Comparison of ENCODE assay signal across 8 cellular contexts in genomic region chr9:2132484-2133082, GRCh38.
A peak's percentile ranks its signal among the peaks of the same experiment; 100 is the strongest.
DNase-seq lines count a peak whose midpoint lies in the region; FAIRE-seq and TF ChIP-seq lines count a peak whose summit lies in the region.

No MANE protein-coding gene starts in this region.

- H3K4me1 ChIP-seq in SK-N-SH (ENCODE audit: control insufficient read depth in 1 of 2, insufficient read depth in 2 of 2, low read depth in 1 of 2, low read length in 1 of 2): peaks cover 3 to 5% of the 10 kb centered on the region in 2 experiments; a peak in 1 of 4 replicates
- H3K4me1 ChIP-seq in thyroid gland: peaks cover 14 to 27% of the 10 kb centered on the region in 2 donors

- H3K27me3 ChIP-seq in SK-N-SH (ENCODE audit: insufficient read depth) (no peaks in the 10 kb centered on the region), thyroid gland (no peaks in the 10 kb centered on the region)

- H3K4me3 ChIP-seq in SK-N-SH (ENCODE audit: low read depth in 2 of 2, low read length in 1 of 2) (no peak overlapping the region), thyroid gland (replicated peaks in 1 of 3) (no peak overlapping the region)

- TF ChIP-seq RAD21 in SK-N-SH (IDR thresholded peaks at IDR 0.05; ENCODE audit: low read length): peak; percentile 93

- CTCF ChIA-PET in SK-N-SH (lab: Yijun Ruan, JAX): interaction anchor here (0.5 to 4.0 kb wide), 50 partner anchors 9 to 1170 kb away, joined by 3 to 36 read pairs (median 4); partner anchors contain the start of gene PUM3

- DNase-seq in HTR-8/SVneo (ENCODE audit: insufficient read length, low spot score) (peak; percentile 25), SK-N-SH (peak; percentile 44), glomerular visceral epithelial cell (ENCODE audit: extremely low spot score) (peak; percentile 22), thyroid gland (no peak), HuH-7 (ENCODE audit: low spot score) (no peak), inferior parietal cortex (ENCODE audit: extremely low spot score) (no peak)
- no peak for DNase-seq in activated CD8-positive, alpha-beta memory T cell treated with anti-CD3 and anti-CD28 coated beads for 24 hours

- TF ChIP-seq EP300 in SK-N-SH (IDR thresholded peaks at IDR 0.05; ENCODE audit: borderline replicate concordance in 1 of 2, low read depth in 1 of 2, low read length in 1 of 2): no peak

- no peak for FAIRE-seq in HTR-8/SVneo (lab: Jason Lieb, UNC)

- intact Hi-C loops in thyroid gland (cut with DNase I): no loop called here

- no peak overlapping the region for H3K27ac ChIP-seq in C4-2B
- H3K27ac ChIP-seq in SK-N-SH (ENCODE audit: low read depth in 2 of 2, low read length in 1 of 2): no peak overlapping the region
- no peak overlapping the region for H3K27ac ChIP-seq in thyroid gland

- no peaks in the 10 kb centered on the region for H3K36me3 ChIP-seq in SK-N-SH (replicated peaks in 1 of 2; ENCODE audit: control insufficient read depth in 1 of 2, insufficient read depth in 2 of 2, low read length in 1 of 2)
- no peaks in the 10 kb centered on the region for H3K36me3 ChIP-seq in thyroid gland

- no peak overlapping the region for H2AFZ ChIP-seq in SK-N-SH (ENCODE audit: low read depth)

- TF ChIP-seq CTCF in C4-2B (conservative IDR thresholded peaks at IDR 0.05): peak; percentile 87
- TF ChIP-seq CTCF in SK-N-SH (IDR thresholded peaks at IDR 0.05): peak; percentile 81
- TF ChIP-seq CTCF in thyroid gland (IDR thresholded peaks at IDR 0.05): peak; percentile 37 to 77 (median 58)

- H3K4me2 ChIP-seq in SK-N-SH: no peak overlapping the region

- no peaks in the 10 kb centered on the region for H3F3A ChIP-seq in SK-N-SH (replicated peaks; ENCODE audit: insufficient read depth)

- no peaks in the 10 kb centered on the region for H3K9me2 ChIP-seq in SK-N-SH

- no peaks in the 10 kb centered on the region for H3K79me2 ChIP-seq in SK-N-SH (ENCODE audit: insufficient read depth)

- H3K9ac ChIP-seq in SK-N-SH: no peak overlapping the region

- no peak for TF ChIP-seq POLR2A in thyroid gland (IDR thresholded peaks at IDR 0.05)

- H4K20me1 ChIP-seq in SK-N-SH (ENCODE audit: insufficient read depth): no peaks in the 10 kb centered on the region

- H3K9me3 ChIP-seq in SK-N-SH (no peaks in the 10 kb centered on the region; the same call in 1 of the 2 replicates), thyroid gland (no peaks in the 10 kb centered on the region)

- WGBS in SK-N-SH (ENCODE audit: low lambda C conversion rate): 71% methylated on average over 3 of the region's 3 CpGs
- WGBS in thyroid gland, 2 donors: 70% methylated on average over 3 of the region's 3 CpGs

- POLR2A ChIA-PET in SK-N-SH (lab: Yijun Ruan, JAX): no interaction called here

TF ChIP-seq in SK-N-SH, 30 proteins besides CTCF, POLR2A, EP300 and RAD21:
- TF ChIP-seq SMC3 (IDR thresholded peaks at IDR 0.05; ENCODE audit: low read depth, low read length): peak; percentile 70
- no peak for TF ChIP-seq RCOR1 (IDR thresholded peaks at IDR 0.05; ENCODE audit: low read length)

Comparison
In these comparisons a context has a peak if more than half of its experiments do, and no peak if none do; other contexts are left out.
1. DNase-seq: peak in HTR-8/SVneo (single experiment), SK-N-SH (single experiment) and glomerular visceral epithelial cell (single experiment); none in thyroid gland (0 of 2), HuH-7 (single experiment), activated CD8-positive, alpha-beta memory T cell treated with anti-CD3 and anti-CD28 coated beads for 24 hours (single experiment) and inferior parietal cortex (single experiment).
2. Peak in every context shown above with its lines, with median percentiles within 50 percentile points of each other: CTCF ChIP-seq.